Comparison of ENCODE assay signal across 2 cellular contexts in the genomic region with DNA sequence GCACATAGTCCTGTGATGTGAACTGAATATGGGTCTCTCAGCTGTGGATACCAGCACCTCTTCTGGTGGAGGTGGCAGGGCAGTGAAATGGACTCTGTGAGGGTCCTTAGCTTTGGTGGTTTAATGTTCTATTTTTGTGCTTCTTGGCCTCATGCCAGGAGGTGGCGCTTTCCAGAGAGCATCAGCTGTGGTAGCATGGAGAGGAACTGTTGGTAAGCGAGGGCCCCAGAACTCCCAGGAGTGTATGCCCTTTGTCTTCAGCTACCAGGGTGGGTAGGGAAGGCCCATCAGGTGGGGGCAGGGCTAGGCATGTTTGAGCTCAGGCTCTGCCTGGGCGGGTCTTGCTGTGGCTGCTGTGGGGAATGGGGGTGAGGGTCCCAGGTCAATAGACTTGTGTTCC.
TF ChIP-seq lines count a peak whose summit lies in the region.

No MANE protein-coding gene starts in this region.

TF ChIP-seq in SK-N-SH, 30 proteins besides CTCF, POLR2A, EP300 and RAD21 (continued from another document):
- TF ChIP-seq NFIC (IDR thresholded peaks at IDR 0.05; ENCODE audit: borderline replicate concordance) = peak; percentile 26; the same call in 1 of the 2 replicates

TF ChIP-seq in SK-N-SH treated with all-trans-retinoic acid at 6 μM for 48 hours, 23 proteins besides CTCF, POLR2A, EP300 and RAD21 (continued from another document):
- TF ChIP-seq TOX (CRISPR knock-in tag; IDR thresholded peaks at IDR 0.05; ENCODE audit: borderline replicate concordance) = no peak
- no peak for TF ChIP-seq BACH2 (CRISPR knock-in tag; IDR thresholded peaks at IDR 0.05; ENCODE audit: borderline replicate concordance)
TF ChIP-seq in SK-N-SH treated with all-trans-retinoic acid at 6 μM for 48 hours: peak in this region for 0.
